ENCODE assay signal across 8 cellular contexts in the genomic region with DNA sequence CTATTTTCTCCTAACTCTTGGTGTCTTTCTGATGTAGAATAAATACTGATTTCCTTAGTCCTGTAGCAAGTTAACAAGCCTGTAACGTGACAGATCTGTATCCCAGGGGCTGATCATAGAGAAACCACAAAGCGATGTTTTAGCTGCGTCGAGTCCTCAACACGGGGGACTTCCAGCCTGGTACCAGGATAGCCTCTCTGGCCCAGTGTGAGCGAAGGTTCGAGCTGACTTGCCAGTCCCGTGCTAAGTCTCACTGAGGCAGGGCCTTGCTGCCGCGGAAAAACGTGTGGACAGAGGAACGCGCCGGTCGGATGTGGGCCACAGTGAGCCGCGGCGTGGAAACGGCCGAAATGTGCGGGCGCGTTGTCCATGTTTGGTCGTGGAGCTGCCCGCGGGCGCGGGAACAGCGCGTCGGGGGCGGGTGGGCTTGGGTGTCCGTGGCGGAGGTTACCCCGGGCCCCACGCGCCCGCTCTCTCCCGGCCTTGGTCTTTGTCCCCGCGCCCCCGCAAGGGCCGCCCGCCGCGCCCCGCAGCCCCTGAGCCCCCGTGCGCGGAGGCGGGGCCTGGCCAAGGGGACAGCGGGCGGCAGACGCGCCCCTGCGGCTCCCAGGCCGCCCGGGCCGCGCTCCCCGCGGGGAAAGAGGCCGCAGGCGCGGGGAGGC. TPM values are rescaled to one million over a fixed set of nuclear protein-coding genes. Genes with fewer than 3 reads are reported as not detected.
A peak's percentile ranks its signal among the peaks of the same experiment; 100 is the strongest.
DNase-seq lines count a peak whose midpoint lies in the region; ATAC-seq and TF ChIP-seq lines count a peak whose summit lies in the region.

No MANE protein-coding gene starts in this region.

- peak overlapping the region; percentile 72 to 79 (median 76) for H3K4me3 Mint-ChIP-seq in T-cell
- H3K4me3 Mint-ChIP-seq in natural killer cell treated with Interleukin-12 subunit alpha and Interleukin-12 subunit beta and Interleukin-15 and Interleukin-18, amount 100 ng/mL, for 72 hours, result peak overlapping the region; percentile 76

- POLR2A ChIA-PET in T-cell (lab: Charles Lee), result no interaction called here
- POLR2A ChIA-PET in HEK293T (lab: Yijun Ruan, JAX), result interaction anchor here (0.6 to 1.6 kb wide), 3 partner anchors 10 to 90 kb away, joined by 3 to 5 read pairs (median 5); no protein-coding TSS in a partner anchor

- no peaks in the 10 kb centered on the region for H3K36me3 Mint-ChIP-seq in T-cell
- no peaks in the 10 kb centered on the region for H3K36me3 Mint-ChIP-seq in natural killer cell treated with Interleukin-12 subunit alpha and Interleukin-12 subunit beta and Interleukin-15 and Interleukin-18, amount 100 ng/mL, for 72 hours

- H3K9me3 Mint-ChIP-seq in T-cell, result no peaks in the 10 kb centered on the region
- no peaks in the 10 kb centered on the region for H3K9me3 Mint-ChIP-seq in natural killer cell treated with Interleukin-12 subunit alpha and Interleukin-12 subunit beta and Interleukin-15 and Interleukin-18, amount 100 ng/mL, for 72 hours

- peaks cover 23 to 31% (median 28%) of the 10 kb centered on the region in 3 donors for H3K4me1 Mint-ChIP-seq in T-cell
- peaks cover 3 to 19% of the 10 kb centered on the region in 2 donors for H3K4me1 Mint-ChIP-seq in natural killer cell treated with Interleukin-12 subunit alpha and Interleukin-12 subunit beta and Interleukin-15 and Interleukin-18, amount 100 ng/mL, for 72 hours (ENCODE audit: low read depth in 2 of 2)

- H3K27ac Mint-ChIP-seq in T-cell, result peak overlapping the region; percentile 23 to 46
- H3K27ac Mint-ChIP-seq in natural killer cell treated with Interleukin-12 subunit alpha and Interleukin-12 subunit beta and Interleukin-15 and Interleukin-18, amount 100 ng/mL, for 72 hours, result no peak overlapping the region

- peak; percentile 6 for DNase-seq in Caki2 (ENCODE audit: low read depth)
- DNase-seq in T-cell, result peak in 1 of 34 experiments; percentile 8
- DNase-seq in epithelial cell of proximal tubule (ENCODE audit: low read depth), result no peak
- no peak for DNase-seq in natural killer cell treated with Interleukin-12 subunit alpha and Interleukin-12 subunit beta and Interleukin-15 and Interleukin-18, amount 100 ng/mL, for 72 hours (ENCODE audit: low spot score)
- no peak for DNase-seq in HEK293T (ENCODE audit: extremely low spot score)
- no peak for DNase-seq in ureter (ENCODE audit: low spot score)
- DNase-seq in CD1c-positive myeloid dendritic cell (ENCODE audit: extremely low spot score), result no peak

- peaks cover 21 to 22% of the 10 kb centered on the region in 2 donors for H3K27me3 Mint-ChIP-seq in T-cell
- H3K27me3 Mint-ChIP-seq in natural killer cell treated with Interleukin-12 subunit alpha and Interleukin-12 subunit beta and Interleukin-15 and Interleukin-18, amount 100 ng/mL, for 72 hours, result peaks cover 21 to 54% of the 10 kb centered on the region in 2 donors

- H3K4me3 ChIP-seq in epithelial cell of proximal tubule (ENCODE audit: low read depth, low read length), result peak overlapping the region; percentile 55

- CTCF ChIA-PET in T-cell (lab: Charles Lee) (no interaction called here), HEK293T (lab: Yijun Ruan, JAX) (no interaction called here)

- no peak for TF ChIP-seq CTCF in epithelial cell of proximal tubule (conservative IDR thresholded peaks at IDR 0.05; ENCODE audit: low read depth, low read length)

- in situ Hi-C loops in Caki2 (cut with HindIII; ENCODE audit: low pct_unique_long_range_greater_than_20kb, low sequenced_read_pairs), result no loop called here

- ATAC-seq in T-cell (replicated peaks in 1 of 4) (no peak), HG02763 (IDR thresholded peaks at IDR 0.05; ENCODE audit: unreplicated experiment) (no peak)
- no peak for ATAC-seq in natural killer cell treated with Interleukin-12 subunit alpha and Interleukin-12 subunit beta and Interleukin-15 and Interleukin-18, amount 100 ng/mL, for 72 hours

TF ChIP-seq in HEK293T, 16 proteins besides CTCF, POLR2A, EP300 and RAD21:
- TF ChIP-seq LEF1 (IDR thresholded peaks at IDR 0.05; ENCODE audit: borderline replicate concordance), result no peak
- TF ChIP-seq, protein P1, sequence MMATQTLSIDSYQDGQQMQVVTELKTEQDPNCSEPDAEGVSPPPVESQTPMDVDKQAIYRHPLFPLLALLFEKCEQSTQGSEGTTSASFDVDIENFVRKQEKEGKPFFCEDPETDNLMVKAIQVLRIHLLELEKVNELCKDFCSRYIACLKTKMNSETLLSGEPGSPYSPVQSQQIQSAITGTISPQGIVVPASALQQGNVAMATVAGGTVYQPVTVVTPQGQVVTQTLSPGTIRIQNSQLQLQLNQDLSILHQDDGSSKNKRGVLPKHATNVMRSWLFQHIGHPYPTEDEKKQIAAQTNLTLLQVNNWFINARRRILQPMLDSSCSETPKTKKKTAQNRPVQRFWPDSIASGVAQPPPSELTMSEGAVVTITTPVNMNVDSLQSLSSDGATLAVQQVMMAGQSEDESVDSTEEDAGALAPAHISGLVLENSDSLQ (IDR thresholded peaks at IDR 0.05), result no peak
- TF ChIP-seq FOXA1 (IDR thresholded peaks at IDR 0.05), result no peak
- no peak for TF ChIP-seq NFRKB (IDR thresholded peaks at IDR 0.05)
- TF ChIP-seq CTBP1 (IDR thresholded peaks at IDR 0.05; ENCODE audit: borderline replicate concordance), result no peak
- no peak for TF ChIP-seq ARNT (IDR thresholded peaks at IDR 0.05)
- TF ChIP-seq BHLHE40 (IDR thresholded peaks at IDR 0.05; ENCODE audit: borderline replicate concordance), result no peak
- TF ChIP-seq HDGF (IDR thresholded peaks at IDR 0.05; ENCODE audit: borderline replicate concordance), result no peak
- TF ChIP-seq TARDBP (IDR thresholded peaks at IDR 0.05), result no peak
- no peak for TF ChIP-seq SUZ12 (IDR thresholded peaks at IDR 0.05)
- no peak for TF ChIP-seq SP1 (IDR thresholded peaks at IDR 0.05)
- TF ChIP-seq FOXM1 (IDR thresholded peaks at IDR 0.05; ENCODE audit: borderline replicate concordance), result no peak
- no peak for TF ChIP-seq L3MBTL2 (conservative IDR thresholded peaks at IDR 0.05)
- no peak for TF ChIP-seq FOXK2 (IDR thresholded peaks at IDR 0.05)
- TF ChIP-seq ELF4 (IDR thresholded peaks at IDR 0.05), result no peak
- TF ChIP-seq ZNF384 (IDR thresholded peaks at IDR 0.05), result no peak

RNA-seq across cellular contexts. Expression of a gene that starts 0.5 kb away (rescaled TPM):
- 5.4 and 7.4 TPM in 2 replicates for total RNA-seq in Caki2 (2014; rRNA removed; shearing (Covaris generic); ENCODE audit: low replicate concordance)
- 1 to 10 TPM in 1 of 5 donors, under 1 TPM in 2, not detected in 2; 0.53 to 1.4 (median 0.60) TPM for total RNA-seq in T-cell
- total RNA-seq in epithelial cell of proximal tubule, result 10.1 and 25.1 TPM in 2 replicates
- 1 to 10 TPM in 1 of 2 donors, not detected in 1; 1.4 TPM for total RNA-seq in natural killer cell treated with Interleukin-12 subunit alpha and Interleukin-12 subunit beta and Interleukin-15 and Interleukin-18, amount 100 ng/mL, for 72 hours
- 34.1 TPM for total RNA-seq in ureter

Comparison
In these comparisons a context has a peak if more than half of its experiments do, and no peak if none do; other contexts are left out.
1. H3K27ac Mint-ChIP-seq: peak in T-cell (2 of 2); none in natural killer cell treated with Interleukin-12 subunit alpha and Interleukin-12 subunit beta and Interleukin-15 and Interleukin-18, amount 100 ng/mL, for 72 hours (0 of 2).